8 cellular contexts compared by ENCODE assay signal in genomic region chr2:127025357-127026062, GRCh38.
DNase-seq lines count a peak whose midpoint lies in the region; ATAC-seq and TF ChIP-seq lines count a peak whose summit lies in the region.

No MANE protein-coding gene starts in this region.

- H3K9me3 ChIP-seq in adipocyte (ENCODE audit: control insufficient read depth, low read length) (peaks cover 3% of the 10 kb centered on the region), left ventricle myocardium inferior (replicated peaks) (peaks cover 9% of the 10 kb centered on the region), upper lobe of left lung (no peaks in the 10 kb centered on the region)

- WGBS in upper lobe of left lung, 2 donors: 1% methylated on average over 14 to 38 of the region's 39 CpGs

- peaks cover 36% of the 10 kb centered on the region for H3K27me3 Mint-ChIP-seq in IgD-negative memory B cell
- H3K27me3 Mint-ChIP-seq in progenitor cell of endocrine pancreas: no peaks in the 10 kb centered on the region

- ATAC-seq in GM21526 (IDR thresholded peaks at IDR 0.05; ENCODE audit: low FRiP score, unreplicated experiment) (peak; percentile 98), upper lobe of left lung (ENCODE audit: low FRiP score in 2 of 2) (peak; percentile 92 to 93)

- peak overlapping the region; percentile 26 to 94 (median 82) for H3K4me3 Mint-ChIP-seq in IgD-negative memory B cell
- peak overlapping the region; percentile 77 for H3K4me3 Mint-ChIP-seq in progenitor cell of endocrine pancreas (ENCODE audit: low read depth)

- H3K9me3 Mint-ChIP-seq in IgD-negative memory B cell (peaks cover 4 to 5% (median 5%) of the 10 kb centered on the region in 3 donors), progenitor cell of endocrine pancreas (ENCODE audit: low read depth) (no peaks in the 10 kb centered on the region)

- DNase-seq in DMS114 treated with DMSO at 0.1 percent for 48 hours (lab: John Stamatoyannopoulos, UW; ENCODE audit: unreplicated experiment): peak; percentile 61
- DNase-seq in SW480 (ENCODE audit: low spot score): peak; percentile 51
- peak; percentile 88 for DNase-seq in adipocyte (ENCODE audit: low read depth)
- peak; percentile 63 for DNase-seq in left ventricle myocardium inferior
- DNase-seq in progenitor cell of endocrine pancreas (ENCODE audit: low spot score, unreplicated experiment): peak; percentile 58
- DNase-seq in upper lobe of left lung: peak; percentile 81 to 89

- H3K27ac ChIP-seq in left ventricle myocardium inferior (replicated peaks): no peak overlapping the region
- H3K27ac ChIP-seq in upper lobe of left lung: peak overlapping the region in 1 of 4 donors; percentile 40

- H3K4me3 ChIP-seq in adipocyte (ENCODE audit: low read length) (peak overlapping the region; percentile 84), left ventricle myocardium inferior (peak overlapping the region; percentile 61), upper lobe of left lung (peak overlapping the region in 3 of 4 donors; percentile 37 to 51 (median 43))

- no peak overlapping the region for H3K27ac Mint-ChIP-seq in IgD-negative memory B cell
- no peak overlapping the region for H3K27ac Mint-ChIP-seq in progenitor cell of endocrine pancreas

- intact Hi-C loops in left ventricle myocardium inferior (cut with micrococcal nuclease): no loop called here

- H3K4me1 Mint-ChIP-seq in IgD-negative memory B cell (peaks cover 3 to 8% (median 8%) of the 10 kb centered on the region in 3 donors), progenitor cell of endocrine pancreas (ENCODE audit: low read depth) (peaks cover 4% of the 10 kb centered on the region)

- H3K36me3 ChIP-seq in adipocyte (ENCODE audit: control insufficient read depth, insufficient read depth, low read length, severe bottlenecking): no peaks in the 10 kb centered on the region
- H3K36me3 ChIP-seq in left ventricle myocardium inferior: no peaks in the 10 kb centered on the region
- no peaks in the 10 kb centered on the region for H3K36me3 ChIP-seq in upper lobe of left lung

- no peaks in the 10 kb centered on the region for H3K27me3 ChIP-seq in adipocyte (replicated peaks; ENCODE audit: control insufficient read depth, insufficient read depth, low read length)
- peaks cover 92% of the 10 kb centered on the region for H3K27me3 ChIP-seq in left ventricle myocardium inferior (ENCODE audit: low read depth)
- H3K27me3 ChIP-seq in upper lobe of left lung: peaks cover 0 to 5% (median 0%) of the 10 kb centered on the region in 4 donors

- H3K36me3 Mint-ChIP-seq in IgD-negative memory B cell: peaks cover 4% of the 10 kb centered on the region
- H3K36me3 Mint-ChIP-seq in progenitor cell of endocrine pancreas (ENCODE audit: insufficient read depth): no peaks in the 10 kb centered on the region

- no peak for TF ChIP-seq POLR2A in upper lobe of left lung (IDR thresholded peaks at IDR 0.05)

- peaks cover 13% of the 10 kb centered on the region for H3K4me1 ChIP-seq in adipocyte (ENCODE audit: control insufficient read depth, insufficient read depth, low read length)
- peaks cover 15% of the 10 kb centered on the region for H3K4me1 ChIP-seq in left ventricle myocardium inferior
- H3K4me1 ChIP-seq in upper lobe of left lung: peaks cover 4 to 17% (median 10%) of the 10 kb centered on the region in 4 donors

- H3K9ac ChIP-seq in adipocyte (ENCODE audit: low read length): peak overlapping the region; percentile 80

- TF ChIP-seq CTCF in left ventricle myocardium inferior (IDR thresholded peaks at IDR 0.05; ENCODE audit: borderline replicate concordance) (peak; percentile 32), progenitor cell of endocrine pancreas (IDR thresholded peaks at IDR 0.05; ENCODE audit: unreplicated experiment) (peak; percentile 55), upper lobe of left lung (IDR thresholded peaks at IDR 0.05) (peak in 3 of 6 experiments; percentile 19 to 33 (median 20))

- no peak for TF ChIP-seq EP300 in upper lobe of left lung (IDR thresholded peaks at IDR 0.05)
